8 cellular contexts compared by ENCODE assay signal in genomic region chr6:132279592-132280139, GRCh38.
DNase-seq lines count a peak whose midpoint lies in the region; ATAC-seq, FAIRE-seq and TF ChIP-seq lines count a peak whose summit lies in the region.

No MANE protein-coding gene starts in this region.

- intact Hi-C loops in activated B cell treated with CpG ODN at 0.5 μM for 24 hours (cut with micrococcal nuclease) (loop anchor here (1.0 to 10.0 kb wide), 9 partner anchors 19 to 1645 kb away; no protein-coding TSS in a partner anchor), kidney (cut with DNase I) (loop anchor here (10.0 kb wide), 1 partner anchor 205 kb away; no protein-coding TSS in a partner anchor)

- no peaks in the 10 kb centered on the region for H3K4me1 Mint-ChIP-seq in activated B cell treated with CpG ODN at 0.5 μM for 24 hours

- H3K4me1 ChIP-seq in kidney (ENCODE audit: control insufficient read depth in 1 of 2, insufficient read depth in 1 of 2, low read depth in 1 of 2, low read length in 2 of 2), result no peaks in the 10 kb centered on the region

- POLR2A ChIA-PET in AG04450 (lab: Yijun Ruan, JAX) (interaction anchor here (0.7 to 1.4 kb wide), 3 partner anchors 8 to 538 kb away, joined by 3 to 6 read pairs (median 3); partner anchors contain the start of gene CCN2), activated B cell treated with CpG ODN at 0.5 μM for 24 hours (lab: Charles Lee) (interaction anchor here (0.7 to 1.4 kb wide), 5 partner anchors 18 to 205 kb away, joined by 3 to 12 read pairs (median 3); no protein-coding TSS in a partner anchor)

- H3K4me3 ChIP-seq in AG04450 (ENCODE audit: low read depth, low read length), result peak overlapping the region; percentile 55
- H3K4me3 ChIP-seq in kidney (ENCODE audit: low read length in 2 of 2), result peak overlapping the region; percentile 61 to 90

- no peaks in the 10 kb centered on the region for H3K9me3 Mint-ChIP-seq in activated B cell treated with CpG ODN at 0.5 μM for 24 hours

- no peaks in the 10 kb centered on the region for H3K9me3 ChIP-seq in AG04450 (ENCODE audit: control insufficient read depth, insufficient read depth, low read length)
- H3K9me3 ChIP-seq in kidney (ENCODE audit: control insufficient read depth in 1 of 2, low read length in 2 of 2), result no peaks in the 10 kb centered on the region

- H3K36me3 ChIP-seq in kidney (ENCODE audit: control insufficient read depth in 1 of 2, insufficient read depth in 2 of 2, low read length in 2 of 2), result no peaks in the 10 kb centered on the region

- ATAC-seq in GM18858 (IDR thresholded peaks at IDR 0.05; ENCODE audit: unreplicated experiment) (peak; percentile 86), HG03097 (IDR thresholded peaks at IDR 0.05; ENCODE audit: low FRiP score, unreplicated experiment) (peak; percentile 92), activated B cell treated with CpG ODN at 0.5 μM for 24 hours (ENCODE audit: low read depth) (peak; percentile 93)

- H3K27me3 ChIP-seq in AG04450 (ENCODE audit: control insufficient read depth, insufficient read depth, low read length), result no peaks in the 10 kb centered on the region

- no peak overlapping the region for H3K27ac ChIP-seq in AG04450 (ENCODE audit: low read depth, low read length)
- no peak overlapping the region for H3K27ac ChIP-seq in kidney (ENCODE audit: low read depth in 2 of 2, low read length in 2 of 2)

- peak overlapping the region; percentile 19 for H3K27ac Mint-ChIP-seq in activated B cell treated with CpG ODN at 0.5 μM for 24 hours

- H3K36me3 Mint-ChIP-seq in activated B cell treated with CpG ODN at 0.5 μM for 24 hours (ENCODE audit: low read depth), result no peaks in the 10 kb centered on the region

- peak; percentile 54 for DNase-seq in AG04450 (ENCODE audit: low read depth, low spot score)
- peak; percentile 67 for DNase-seq in NCI-H2196 (lab: John Stamatoyannopoulos, UW; ENCODE audit: unreplicated experiment)
- peak; percentile 65 for DNase-seq in activated B cell treated with CpG ODN at 0.5 μM for 24 hours
- peak; percentile 80 for DNase-seq in cerebellar cortex (ENCODE audit: low spot score)
- DNase-seq in kidney, result peak; percentile 77
- DNase-seq in stimulated activated CD4-positive, alpha-beta T cell treated with anti-CD3 and anti-CD28 coated beads, Interleukin-15, amount 100 ng/mL, for 1 hour (ENCODE audit: low read depth in 1 of 2, low spot score in 1 of 2), result peak; percentile 28 to 54

- peak; percentile 90 for FAIRE-seq in kidney (lab: Jason Lieb, UNC)

- CTCF ChIA-PET in AG04450 (lab: Charles Lee), result interaction anchor here (0.5 to 4.1 kb wide), 161 partner anchors 11 to 667 kb away, joined by 3 to 298 read pairs (median 5); partner anchors contain the start of genes CCN2, MED23, SLC18B1 and STX7
- CTCF ChIA-PET in activated B cell treated with CpG ODN at 0.5 μM for 24 hours (lab: Charles Lee), result interaction anchor here (0.5 to 25.7 kb wide), 59 partner anchors 11 to 1818 kb away, joined by 3 to 553 read pairs (median 5); partner anchors contain the start of genes MOXD1 and STX7

- TF ChIP-seq CTCF in AG04450 (IDR thresholded peaks at IDR 0.05; ENCODE audit: low read depth, low read length) (peak; percentile 76), activated B cell treated with CpG ODN at 0.5 μM for 24 hours (IDR thresholded peaks at IDR 0.05) (peak; percentile 100), kidney (IDR thresholded peaks at IDR 0.05; ENCODE audit: borderline replicate concordance, extremely low read depth, insufficient read depth) (peak; percentile 78)

- H3K9ac ChIP-seq in kidney (ENCODE audit: low read length in 2 of 2), result peak overlapping the region; percentile 43 to 60

- peaks cover 7% of the 10 kb centered on the region for H3K27me3 Mint-ChIP-seq in activated B cell treated with CpG ODN at 0.5 μM for 24 hours

- peak overlapping the region; percentile 86 for H3K4me3 Mint-ChIP-seq in activated B cell treated with CpG ODN at 0.5 μM for 24 hours
